Comparison of ENCODE assay signal across 20 cellular contexts in genomic region chr22:20653012-20653794, GRCh38.
DNase-seq lines count a peak whose midpoint lies in the region; ATAC-seq and TF ChIP-seq lines count a peak whose summit lies in the region.
"Had no signal": no experiment of that assay in that cellular context is flagged by ENCODE, and none has a peak within 500 bp of the region (broad histone marks: within the 10 kb centered on the region; RNA-seq: fewer than 3 reads in every experiment).

No MANE protein-coding gene starts in this region.

- no peak overlapping the region for H3K4me3 ChIP-seq in sigmoid colon
- no peak overlapping the region for H3K4me3 ChIP-seq in upper lobe of left lung
- no peak overlapping the region for H3K4me3 ChIP-seq in Karpas-422 (ENCODE audit: low read length)
- H3K4me3 ChIP-seq: MG63 had no signal

- H3K79me2 ChIP-seq in Karpas-422 (ENCODE audit: low read length): no peaks in the 10 kb centered on the region

- intact Hi-C loops in activated CD4-positive, alpha-beta memory T cell treated with anti-CD3 and anti-CD28 coated beads for 36 hours (cut with micrococcal nuclease): no loop called here
- intact Hi-C loops in sigmoid colon (cut with DNase I): no loop called here

- TF ChIP-seq EP300 in sigmoid colon (IDR thresholded peaks at IDR 0.05) (no peak), upper lobe of left lung (IDR thresholded peaks at IDR 0.05) (no peak)

- no peak overlapping the region for H2AFZ ChIP-seq in Karpas-422 (ENCODE audit: low read length)

- DNase-seq in activated CD4-positive, alpha-beta memory T cell treated with anti-CD3 and anti-CD28 coated beads, Interleukin-2, amount 10 ng/mL, durations not matched to agents 7 days and 5 days: peak; percentile 7
- DNase-seq in activated CD4-positive, alpha-beta memory T cell treated with anti-CD3 and anti-CD28 coated beads for 36 hours: no peak
- DNase-seq in HEK293T (ENCODE audit: extremely low spot score): peak; percentile 3
- DNase-seq in left lobe of liver (ENCODE audit: low spot score): peak; percentile 36
- DNase-seq in sigmoid colon: peak; percentile 22
- DNase-seq in upper lobe of left lung: no peak
- DNase-seq in Karpas-422: no peak
- no peak for DNase-seq in glomerular visceral epithelial cell (ENCODE audit: extremely low spot score)
- DNase-seq: ACHN; AML-193; C1 segment of cervical spinal cord; CD8-positive, alpha-beta T cell; MG63; NCI-H1417; NCI-H1694 treated with DMSO at 0.1 percent for 48 hours; NCI-H2081 treated with DMSO at 0.1 percent for 48 hours; NCI-H446; NCI-H526; Right ventricle myocardium superior had no signal

- no peaks in the 10 kb centered on the region for H3K36me3 Mint-ChIP-seq in activated CD4-positive, alpha-beta memory T cell treated with anti-CD3 and anti-CD28 coated beads, Interleukin-2, amount 10 ng/mL, durations not matched to agents 7 days and 5 days (ENCODE audit: low read depth)
- H3K36me3 Mint-ChIP-seq in activated CD4-positive, alpha-beta memory T cell treated with anti-CD3 and anti-CD28 coated beads for 36 hours: no peaks in the 10 kb centered on the region
- H3K36me3 Mint-ChIP-seq: CD8-positive, alpha-beta T cell had no signal

- 89 to 91% methylated on average over 7 of the region's 7 CpGs for WGBS in sigmoid colon, 2 donors
- WGBS in upper lobe of left lung, 2 donors: 87 to 93% methylated on average over 6 to 7 of the region's 7 CpGs

- H3K9me3 Mint-ChIP-seq in activated CD4-positive, alpha-beta memory T cell treated with anti-CD3 and anti-CD28 coated beads, Interleukin-2, amount 10 ng/mL, durations not matched to agents 7 days and 5 days: no peaks in the 10 kb centered on the region
- no peaks in the 10 kb centered on the region for H3K9me3 Mint-ChIP-seq in activated CD4-positive, alpha-beta memory T cell treated with anti-CD3 and anti-CD28 coated beads for 36 hours
- H3K9me3 Mint-ChIP-seq: CD8-positive, alpha-beta T cell had no signal

- H3K9ac ChIP-seq in Karpas-422 (ENCODE audit: low read length): no peak overlapping the region

- H3K36me3 ChIP-seq in sigmoid colon (no peaks in the 10 kb centered on the region), upper lobe of left lung (no peaks in the 10 kb centered on the region), Karpas-422 (ENCODE audit: insufficient read depth, low read length) (no peaks in the 10 kb centered on the region)
- H3K36me3 ChIP-seq: MG63 had no signal

- no peak overlapping the region for H3K4me2 ChIP-seq in Karpas-422 (ENCODE audit: low read depth, low read length, poor library complexity, severe bottlenecking)

- no peak for TF ChIP-seq POLR2A in sigmoid colon (IDR thresholded peaks at IDR 0.05)
- no peak for TF ChIP-seq POLR2A in upper lobe of left lung (IDR thresholded peaks at IDR 0.05)

- no peaks in the 10 kb centered on the region for H3K4me1 Mint-ChIP-seq in activated CD4-positive, alpha-beta memory T cell treated with anti-CD3 and anti-CD28 coated beads, Interleukin-2, amount 10 ng/mL, durations not matched to agents 7 days and 5 days
- no peaks in the 10 kb centered on the region for H3K4me1 Mint-ChIP-seq in activated CD4-positive, alpha-beta memory T cell treated with anti-CD3 and anti-CD28 coated beads for 36 hours (ENCODE audit: low read depth)

- no peaks in the 10 kb centered on the region for H3K27me3 ChIP-seq in sigmoid colon
- no peaks in the 10 kb centered on the region for H3K27me3 ChIP-seq in upper lobe of left lung
- H3K27me3 ChIP-seq in Karpas-422 (ENCODE audit: low read length): 0 out of 2 replicates have a peak, but pooled peaks cover 3% of the 10 kb centered on the region
- H3K27me3 ChIP-seq: MG63 had no signal

- POLR2A ChIA-PET in activated CD4-positive, alpha-beta memory T cell treated with anti-CD3 and anti-CD28 coated beads, Interleukin-2, amount 10 ng/mL, durations not matched to agents 7 days and 5 days (lab: Charles Lee): no interaction called here
- POLR2A ChIA-PET in activated CD4-positive, alpha-beta memory T cell treated with anti-CD3 and anti-CD28 coated beads for 36 hours (lab: Charles Lee): no interaction called here
- POLR2A ChIA-PET in HEK293T (lab: Yijun Ruan, JAX): no interaction called here

- H3K27ac ChIP-seq in sigmoid colon: no peak overlapping the region
- no peak overlapping the region for H3K27ac ChIP-seq in upper lobe of left lung
- H3K27ac ChIP-seq in Karpas-422 (ENCODE audit: low read length): no peak overlapping the region
- H3K27ac ChIP-seq: 22Rv1 had no signal

- no peak overlapping the region for H3K4me3 Mint-ChIP-seq in activated CD4-positive, alpha-beta memory T cell treated with anti-CD3 and anti-CD28 coated beads, Interleukin-2, amount 10 ng/mL, durations not matched to agents 7 days and 5 days
- H3K4me3 Mint-ChIP-seq in activated CD4-positive, alpha-beta memory T cell treated with anti-CD3 and anti-CD28 coated beads for 36 hours: no peak overlapping the region
- H3K4me3 Mint-ChIP-seq: CD8-positive, alpha-beta T cell had no signal

- no peak overlapping the region for H3K27ac Mint-ChIP-seq in activated CD4-positive, alpha-beta memory T cell treated with anti-CD3 and anti-CD28 coated beads, Interleukin-2, amount 10 ng/mL, durations not matched to agents 7 days and 5 days
- no peak overlapping the region for H3K27ac Mint-ChIP-seq in activated CD4-positive, alpha-beta memory T cell treated with anti-CD3 and anti-CD28 coated beads for 36 hours
- H3K27ac Mint-ChIP-seq: CD8-positive, alpha-beta T cell had no signal

- no peaks in the 10 kb centered on the region for H3K4me1 ChIP-seq in sigmoid colon
- peaks cover 0 to 7% (median 1%) of the 10 kb centered on the region in 4 donors for H3K4me1 ChIP-seq in upper lobe of left lung
- H3K4me1 ChIP-seq in Karpas-422 (ENCODE audit: low read length): no peaks in the 10 kb centered on the region

- H3K27me3 Mint-ChIP-seq in activated CD4-positive, alpha-beta memory T cell treated with anti-CD3 and anti-CD28 coated beads, Interleukin-2, amount 10 ng/mL, durations not matched to agents 7 days and 5 days: peaks cover 10% of the 10 kb centered on the region
- H3K27me3 Mint-ChIP-seq in activated CD4-positive, alpha-beta memory T cell treated with anti-CD3 and anti-CD28 coated beads for 36 hours: no peaks in the 10 kb centered on the region

- H3K9me3 ChIP-seq in sigmoid colon (no peaks in the 10 kb centered on the region), upper lobe of left lung (no peaks in the 10 kb centered on the region), Karpas-422 (ENCODE audit: low read length) (no peaks in the 10 kb centered on the region; the same call in 1 of the 2 replicates)
- H3K9me3 ChIP-seq: MG63 had no signal

- H3K9me2 ChIP-seq in Karpas-422 (replicated peaks; ENCODE audit: insufficient read depth, low read length): no peaks in the 10 kb centered on the region

- TF ChIP-seq CTCF in sigmoid colon (IDR thresholded peaks at IDR 0.05) (no peak), upper lobe of left lung (IDR thresholded peaks at IDR 0.05) (no peak)

- CTCF ChIA-PET in activated CD4-positive, alpha-beta memory T cell treated with anti-CD3 and anti-CD28 coated beads, Interleukin-2, amount 10 ng/mL, durations not matched to agents 7 days and 5 days (lab: Charles Lee): no interaction called here
- CTCF ChIA-PET in activated CD4-positive, alpha-beta memory T cell treated with anti-CD3 and anti-CD28 coated beads for 36 hours (lab: Charles Lee): no interaction called here
- CTCF ChIA-PET in HEK293T (lab: Yijun Ruan, JAX): no interaction called here

- ATAC-seq in left lobe of liver (no peak), upper lobe of left lung (ENCODE audit: low FRiP score in 2 of 2) (no peak)
- ATAC-seq: CD8-positive, alpha-beta T cell had no signal

- H4K20me1 ChIP-seq in Karpas-422 (ENCODE audit: insufficient read depth, low read depth, low read length): no peaks in the 10 kb centered on the region

TF ChIP-seq in HEK293T, 16 proteins besides CTCF, POLR2A, EP300 and RAD21:
- TF ChIP-seq L3MBTL2 (conservative IDR thresholded peaks at IDR 0.05) (no peak), ELF4 (IDR thresholded peaks at IDR 0.05) (no peak), FOXA1 (IDR thresholded peaks at IDR 0.05) (no peak), CTBP1 (IDR thresholded peaks at IDR 0.05; ENCODE audit: borderline replicate concordance) (no peak), FOXM1 (IDR thresholded peaks at IDR 0.05; ENCODE audit: borderline replicate concordance) (no peak), SUZ12 (IDR thresholded peaks at IDR 0.05) (no peak), LEF1 (IDR thresholded peaks at IDR 0.05; ENCODE audit: borderline replicate concordance) (no peak), TARDBP (IDR thresholded peaks at IDR 0.05) (no peak), ZNF384 (IDR thresholded peaks at IDR 0.05) (no peak), SP1 (IDR thresholded peaks at IDR 0.05) (no peak), ARNT (IDR thresholded peaks at IDR 0.05) (no peak), FOXK2 (IDR thresholded peaks at IDR 0.05) (no peak), PKNOX1 (IDR thresholded peaks at IDR 0.05) (no peak), BHLHE40 (IDR thresholded peaks at IDR 0.05; ENCODE audit: borderline replicate concordance) (no peak), NFRKB (IDR thresholded peaks at IDR 0.05) (no peak), HDGF (IDR thresholded peaks at IDR 0.05; ENCODE audit: borderline replicate concordance) (no peak)

Comparison
In these comparisons a context has a peak if more than half of its experiments do, and no peak if none do; other contexts are left out.
1. DNase-seq: peak in activated CD4-positive, alpha-beta memory T cell treated with anti-CD3 and anti-CD28 coated beads, Interleukin-2, amount 10 ng/mL, durations not matched to agents 7 days and 5 days (single experiment), HEK293T (single experiment), left lobe of liver (single experiment) and sigmoid colon (single experiment); none in activated CD4-positive, alpha-beta memory T cell treated with anti-CD3 and anti-CD28 coated beads for 36 hours (single experiment), upper lobe of left lung (0 of 2), Karpas-422 (single experiment) and glomerular visceral epithelial cell (single experiment).